ENCODE assay signal across 21 cellular contexts in genomic region chr14:52868911-52869611, GRCh38.
"Had no signal": no experiment of that assay in that cellular context is flagged by ENCODE, and none has a peak within 500 bp of the region (broad histone marks: within the 10 kb centered on the region; RNA-seq: fewer than 3 reads in every experiment).

No MANE protein-coding gene starts in this region.

- H3K27me3 ChIP-seq: foreskin keratinocyte, hepatocyte, spleen, tibial artery had no signal

- H3K27ac Mint-ChIP-seq: activated CD4-positive, alpha-beta T cell treated with anti-CD3 and anti-CD28 coated beads, Interleukin-2, amount 10 ng/mL, durations not matched to agents 7 days and 5 days; activated naive CD4-positive, alpha-beta T cell treated with anti-CD3 and anti-CD28 coated beads, Interleukin-2, amount 50 U/mL, for 24 hours; brain; natural killer cell treated with Interleukin-12 subunit alpha and Interleukin-12 subunit beta and Interleukin-15 and Interleukin-18, amount 100 ng/mL, for 72 hours; progenitor cell of endocrine pancreas; stimulated activated naive CD8-positive, alpha-beta T cell treated with anti-CD3 and anti-CD28 coated beads, Interleukin-15, Interleukin-2, amounts not matched to agents 100 ng/mL and 50 ng/mL, for 24 hours had no signal

- H3K9me3 ChIP-seq: spleen, tibial artery had no signal

- H2AFZ ChIP-seq: hepatocyte had no signal

- DNase-seq: activated CD4-positive, alpha-beta T cell treated with anti-CD3 and anti-CD28 coated beads, Interleukin-2, amount 10 ng/mL, durations not matched to agents 7 days and 5 days; activated CD4-positive, CD25-positive, alpha-beta regulatory T cell treated with anti-CD3 and anti-CD28 coated beads, Interleukin-2, amount 50 U/mL, for 72 hours; activated gamma-delta T cell treated with Interleukin-2 at 50 U/mL for 16 hours; activated T-cell treated with anti-CD3 and anti-CD28 coated beads, Interleukin-2, amount 50 U/mL, for 1 hour; aorta; dermis blood vessel endothelial cell; effector CD8-positive, alpha-beta T cell; foreskin keratinocyte; glutamatergic neuron; left ventricle myocardium superior; retina; spleen; stimulated activated CD4-positive, alpha-beta T cell treated with anti-CD3 and anti-CD28 coated beads, Interleukin-4, amount 100 ng/mL, for 4 hours; tibial artery had no signal

- H3K4me3 Mint-ChIP-seq: activated CD4-positive, alpha-beta T cell treated with anti-CD3 and anti-CD28 coated beads, Interleukin-2, amount 10 ng/mL, durations not matched to agents 7 days and 5 days; activated naive CD4-positive, alpha-beta T cell treated with anti-CD3 and anti-CD28 coated beads, Interleukin-2, amount 50 U/mL, for 24 hours; brain; natural killer cell treated with Interleukin-12 subunit alpha and Interleukin-12 subunit beta and Interleukin-15 and Interleukin-18, amount 100 ng/mL, for 72 hours; stimulated activated naive CD8-positive, alpha-beta T cell treated with anti-CD3 and anti-CD28 coated beads, Interleukin-15, Interleukin-2, amounts not matched to agents 100 ng/mL and 50 ng/mL, for 24 hours had no signal

- H3K36me3 Mint-ChIP-seq: activated naive CD4-positive, alpha-beta T cell treated with anti-CD3 and anti-CD28 coated beads, Interleukin-2, amount 50 U/mL, for 24 hours; natural killer cell treated with Interleukin-12 subunit alpha and Interleukin-12 subunit beta and Interleukin-15 and Interleukin-18, amount 100 ng/mL, for 72 hours had no signal

- H3K4me2 ChIP-seq: hepatocyte had no signal

- H3K4me1 Mint-ChIP-seq: activated CD4-positive, alpha-beta T cell treated with anti-CD3 and anti-CD28 coated beads, Interleukin-2, amount 10 ng/mL, durations not matched to agents 7 days and 5 days; activated naive CD4-positive, alpha-beta T cell treated with anti-CD3 and anti-CD28 coated beads, Interleukin-2, amount 50 U/mL, for 24 hours had no signal

- H3K4me3 ChIP-seq: hepatocyte, spleen, tibial artery had no signal

- H3K27ac ChIP-seq: foreskin keratinocyte, hepatocyte, tibial artery, VCaP had no signal

- H3K27me3 Mint-ChIP-seq: activated CD4-positive, alpha-beta T cell treated with anti-CD3 and anti-CD28 coated beads, Interleukin-2, amount 10 ng/mL, durations not matched to agents 7 days and 5 days; activated naive CD4-positive, alpha-beta T cell treated with anti-CD3 and anti-CD28 coated beads, Interleukin-2, amount 50 U/mL, for 24 hours; brain; natural killer cell treated with Interleukin-12 subunit alpha and Interleukin-12 subunit beta and Interleukin-15 and Interleukin-18, amount 100 ng/mL, for 72 hours; progenitor cell of endocrine pancreas; stimulated activated naive CD8-positive, alpha-beta T cell treated with anti-CD3 and anti-CD28 coated beads, Interleukin-15, Interleukin-2, amounts not matched to agents 100 ng/mL and 50 ng/mL, for 24 hours had no signal

- H3K9me3 Mint-ChIP-seq: activated CD4-positive, alpha-beta T cell treated with anti-CD3 and anti-CD28 coated beads, Interleukin-2, amount 10 ng/mL, durations not matched to agents 7 days and 5 days; activated naive CD4-positive, alpha-beta T cell treated with anti-CD3 and anti-CD28 coated beads, Interleukin-2, amount 50 U/mL, for 24 hours; brain; natural killer cell treated with Interleukin-12 subunit alpha and Interleukin-12 subunit beta and Interleukin-15 and Interleukin-18, amount 100 ng/mL, for 72 hours; stimulated activated naive CD8-positive, alpha-beta T cell treated with anti-CD3 and anti-CD28 coated beads, Interleukin-15, Interleukin-2, amounts not matched to agents 100 ng/mL and 50 ng/mL, for 24 hours had no signal

- ATAC-seq: foreskin keratinocyte; left ventricle myocardium superior; natural killer cell treated with Interleukin-12 subunit alpha and Interleukin-12 subunit beta and Interleukin-15 and Interleukin-18, amount 100 ng/mL, for 72 hours had no signal
